In genomic region chr2:25315316-25315680, GRCh38 we compare ENCODE assay signal across 10 cellular contexts. TPM values are rescaled to one million over a fixed set of nuclear protein-coding genes. Genes with fewer than 3 reads are reported as not detected.
DNase-seq lines count a peak whose midpoint lies in the region; ATAC-seq and TF ChIP-seq lines count a peak whose summit lies in the region.
"Had no signal": no experiment of that assay in that cellular context is flagged by ENCODE, and none has a peak within 500 bp of the region (broad histone marks: within the 10 kb centered on the region; RNA-seq: fewer than 3 reads in every experiment).

No MANE protein-coding gene starts in this region.

- intact Hi-C loops in activated T-helper 1 cell treated with anti-CD3 and anti-CD28 coated beads, Interleukin-12 subunit alpha, Interleukin-12 subunit beta, Interleukin-2, Interleukin-4 antibody, amounts not matched to agents 30 ng/mL and 10 ng/mL and 1 ng/mL, durations not matched to agents 14 hours and 24 hours and 36 hours (cut with micrococcal nuclease) = no loop called here

- H3K4ac ChIP-seq in mesenchymal stem cell (ENCODE audit: low read depth in 1 of 2, low read length in 2 of 2) = peak overlapping the region in 1 of 2 experiments; percentile 17

- no peak overlapping the region for H2BK5ac ChIP-seq in mesenchymal stem cell (ENCODE audit: low read depth, low read length, poor library complexity, severe bottlenecking)

- H3K79me1 ChIP-seq in mesenchymal stem cell (replicated peaks; ENCODE audit: low read length, poor library complexity, severe bottlenecking) = peaks cover 26% of the 10 kb centered on the region

- H3K27me3 ChIP-seq in mesenchymal stem cell (ENCODE audit: control insufficient read depth in 1 of 2, insufficient read depth in 1 of 2, low read length in 2 of 2) = no peaks in the 10 kb centered on the region
- no peaks in the 10 kb centered on the region for H3K27me3 ChIP-seq in thoracic aorta (replicated peaks; ENCODE audit: insufficient read depth)

- no peak overlapping the region for H3K4me3 ChIP-seq in mesenchymal stem cell (ENCODE audit: insufficient read depth in 1 of 2, low read depth in 1 of 2, low read length in 2 of 2)
- H3K4me3 ChIP-seq in thoracic aorta = peak overlapping the region; percentile 20

- no peak overlapping the region for H3K23ac ChIP-seq in mesenchymal stem cell (ENCODE audit: low read length in 2 of 2)

- no peak overlapping the region for H2BK15ac ChIP-seq in mesenchymal stem cell (ENCODE audit: low read depth, poor library complexity, severe bottlenecking)

- H3K9me3 Mint-ChIP-seq in activated T-cell treated with anti-CD3 and anti-CD28 coated beads, Interleukin-2, amount 50 U/mL, for 24 hours = no peaks in the 10 kb centered on the region
- H3K9me3 Mint-ChIP-seq in activated T-helper 1 cell treated with anti-CD3 and anti-CD28 coated beads, Interleukin-12 subunit alpha, Interleukin-12 subunit beta, Interleukin-2, Interleukin-4 antibody, amounts not matched to agents 30 ng/mL and 10 ng/mL and 1 ng/mL, durations not matched to agents 14 hours and 24 hours and 36 hours = no peaks in the 10 kb centered on the region
- H3K9me3 Mint-ChIP-seq in stimulated activated memory B cell treated with anti-CD40 and anti-IgM and Interleukin-4, amounts not matched to agents 10 μg/mL and 1 μg/mL and 100 μg/mL, for 72 hours = no peaks in the 10 kb centered on the region

- ATAC-seq in thoracic aorta (ENCODE audit: insufficient number of reproducible peaks, low FRiP score, low read depth) (no peak), GM19328 (IDR thresholded peaks at IDR 0.05; ENCODE audit: unreplicated experiment) (no peak)
- no peak for ATAC-seq in stimulated activated memory B cell treated with anti-CD40 and anti-IgM and Interleukin-4, amounts not matched to agents 10 μg/mL and 1 μg/mL and 100 μg/mL, for 72 hours

- H3K4me1 Mint-ChIP-seq in activated T-cell treated with anti-CD3 and anti-CD28 coated beads, Interleukin-2, amount 50 U/mL, for 24 hours (ENCODE audit: low read depth) = peaks cover 79% of the 10 kb centered on the region
- peaks cover 59% of the 10 kb centered on the region for H3K4me1 Mint-ChIP-seq in activated T-helper 1 cell treated with anti-CD3 and anti-CD28 coated beads, Interleukin-12 subunit alpha, Interleukin-12 subunit beta, Interleukin-2, Interleukin-4 antibody, amounts not matched to agents 30 ng/mL and 10 ng/mL and 1 ng/mL, durations not matched to agents 14 hours and 24 hours and 36 hours (ENCODE audit: low read depth)
- H3K4me1 Mint-ChIP-seq in stimulated activated memory B cell treated with anti-CD40 and anti-IgM and Interleukin-4, amounts not matched to agents 10 μg/mL and 1 μg/mL and 100 μg/mL, for 72 hours = peaks cover 54% of the 10 kb centered on the region

- H3K27me3 Mint-ChIP-seq in activated T-cell treated with anti-CD3 and anti-CD28 coated beads, Interleukin-2, amount 50 U/mL, for 24 hours = no peaks in the 10 kb centered on the region
- no peaks in the 10 kb centered on the region for H3K27me3 Mint-ChIP-seq in activated T-helper 1 cell treated with anti-CD3 and anti-CD28 coated beads, Interleukin-12 subunit alpha, Interleukin-12 subunit beta, Interleukin-2, Interleukin-4 antibody, amounts not matched to agents 30 ng/mL and 10 ng/mL and 1 ng/mL, durations not matched to agents 14 hours and 24 hours and 36 hours (ENCODE audit: insufficient read depth)
- no peaks in the 10 kb centered on the region for H3K27me3 Mint-ChIP-seq in stimulated activated memory B cell treated with anti-CD40 and anti-IgM and Interleukin-4, amounts not matched to agents 10 μg/mL and 1 μg/mL and 100 μg/mL, for 72 hours

- peaks cover 57% of the 10 kb centered on the region for H3K36me3 Mint-ChIP-seq in activated T-cell treated with anti-CD3 and anti-CD28 coated beads, Interleukin-2, amount 50 U/mL, for 24 hours (ENCODE audit: low read depth)
- H3K36me3 Mint-ChIP-seq in activated T-helper 1 cell treated with anti-CD3 and anti-CD28 coated beads, Interleukin-12 subunit alpha, Interleukin-12 subunit beta, Interleukin-2, Interleukin-4 antibody, amounts not matched to agents 30 ng/mL and 10 ng/mL and 1 ng/mL, durations not matched to agents 14 hours and 24 hours and 36 hours (ENCODE audit: low read depth) = peaks cover 33% of the 10 kb centered on the region
- peaks cover 18% of the 10 kb centered on the region for H3K36me3 Mint-ChIP-seq in stimulated activated memory B cell treated with anti-CD40 and anti-IgM and Interleukin-4, amounts not matched to agents 10 μg/mL and 1 μg/mL and 100 μg/mL, for 72 hours

- H3K27ac Mint-ChIP-seq in activated T-cell treated with anti-CD3 and anti-CD28 coated beads, Interleukin-2, amount 50 U/mL, for 24 hours = peak overlapping the region; percentile 98
- H3K27ac Mint-ChIP-seq in activated T-helper 1 cell treated with anti-CD3 and anti-CD28 coated beads, Interleukin-12 subunit alpha, Interleukin-12 subunit beta, Interleukin-2, Interleukin-4 antibody, amounts not matched to agents 30 ng/mL and 10 ng/mL and 1 ng/mL, durations not matched to agents 14 hours and 24 hours and 36 hours = peak overlapping the region; percentile 67
- no peak overlapping the region for H3K27ac Mint-ChIP-seq in stimulated activated memory B cell treated with anti-CD40 and anti-IgM and Interleukin-4, amounts not matched to agents 10 μg/mL and 1 μg/mL and 100 μg/mL, for 72 hours

- H2AFZ ChIP-seq in mesenchymal stem cell (ENCODE audit: low read depth, low read length) = no peak overlapping the region
- H2AFZ ChIP-seq: parathyroid adenoma had no signal

- peaks cover 19% of the 10 kb centered on the region for H3K4me1 ChIP-seq in mesenchymal stem cell (ENCODE audit: control insufficient read depth, insufficient read depth, low read depth, low read length)
- H3K4me1 ChIP-seq in thoracic aorta (ENCODE audit: control insufficient read depth in 1 of 2, low read depth in 2 of 2) = peaks cover 36 to 49% of the 10 kb centered on the region in 2 donors

- peak overlapping the region; percentile 20 for H3K4me3 Mint-ChIP-seq in activated T-cell treated with anti-CD3 and anti-CD28 coated beads, Interleukin-2, amount 50 U/mL, for 24 hours
- H3K4me3 Mint-ChIP-seq in activated T-helper 1 cell treated with anti-CD3 and anti-CD28 coated beads, Interleukin-12 subunit alpha, Interleukin-12 subunit beta, Interleukin-2, Interleukin-4 antibody, amounts not matched to agents 30 ng/mL and 10 ng/mL and 1 ng/mL, durations not matched to agents 14 hours and 24 hours and 36 hours = peak overlapping the region; percentile 30
- H3K4me3 Mint-ChIP-seq in stimulated activated memory B cell treated with anti-CD40 and anti-IgM and Interleukin-4, amounts not matched to agents 10 μg/mL and 1 μg/mL and 100 μg/mL, for 72 hours = no peak overlapping the region

- H3K4me2 ChIP-seq in mesenchymal stem cell (ENCODE audit: low read length, poor library complexity, severe bottlenecking) = no peak overlapping the region

- peak overlapping the region; percentile 1 for H2BK120ac ChIP-seq in mesenchymal stem cell (ENCODE audit: low read depth, low read length)

- H3K36me3 ChIP-seq in mesenchymal stem cell (ENCODE audit: control insufficient read depth in 1 of 2, insufficient read depth in 2 of 2, low read depth in 1 of 2, low read length in 2 of 2) (peaks cover 13 to 41% of the 10 kb centered on the region in 2 experiments), thoracic aorta (peaks cover 4% of the 10 kb centered on the region)

- H4K8ac ChIP-seq in mesenchymal stem cell (ENCODE audit: low read length) = peak overlapping the region; percentile 8

- peak overlapping the region in 1 of 2 experiments; percentile 95 for H3K18ac ChIP-seq in mesenchymal stem cell (ENCODE audit: low read depth in 1 of 2, low read length in 2 of 2)

- TF ChIP-seq CTCF in thoracic aorta (IDR thresholded peaks at IDR 0.05) (no peak), GM20000 (IDR thresholded peaks at IDR 0.05; ENCODE audit: extremely low read depth, missing control alignments) (no peak)

- no peak overlapping the region for H2BK12ac ChIP-seq in mesenchymal stem cell (ENCODE audit: low read length in 2 of 2)

- 90% methylated on average over 11 of the region's 11 CpGs for WGBS in mesenchymal stem cell

- peak overlapping the region in 1 of 2 experiments; percentile 66 for H3K14ac ChIP-seq in mesenchymal stem cell (ENCODE audit: low read length in 2 of 2)

- H3K9me3 ChIP-seq in mesenchymal stem cell (ENCODE audit: control insufficient read depth, low read length) (no peaks in the 10 kb centered on the region), thoracic aorta (no peaks in the 10 kb centered on the region)

- no peak for DNase-seq in activated T-cell treated with anti-CD3 and anti-CD28 coated beads, Interleukin-2, amount 50 U/mL, for 24 hours
- no peak for DNase-seq in activated T-cell treated with anti-CD3 and anti-CD28 coated beads for 4 hours
- no peak for DNase-seq in activated T-helper 1 cell treated with anti-CD3 and anti-CD28 coated beads, Interleukin-12 subunit alpha, Interleukin-12 subunit beta, Interleukin-2, Interleukin-4 antibody, amounts not matched to agents 30 ng/mL and 10 ng/mL and 1 ng/mL, durations not matched to agents 14 hours and 24 hours and 36 hours (ENCODE audit: low spot score)
- DNase-seq in mesenchymal stem cell = no peak
- no peak for DNase-seq in thoracic aorta (ENCODE audit: low spot score)
- no peak for DNase-seq in GM20000 (ENCODE audit: low spot score)
- DNase-seq: NCI-H2081 treated with DMSO at 0.1 percent for 48 hours had no signal

- H2AK5ac ChIP-seq in mesenchymal stem cell (ENCODE audit: low read length, severe bottlenecking) = no peak overlapping the region

- H4K91ac ChIP-seq in mesenchymal stem cell (ENCODE audit: low read length) = peak overlapping the region; percentile 23

- no peak overlapping the region for H3K9ac ChIP-seq in mesenchymal stem cell (ENCODE audit: low read length)
- H3K9ac ChIP-seq: parathyroid adenoma had no signal

- no peak overlapping the region for H3K27ac ChIP-seq in mesenchymal stem cell (ENCODE audit: low read length, poor library complexity, severe bottlenecking)
- H3K27ac ChIP-seq in thoracic aorta = peak overlapping the region in 1 of 2 donors; percentile 40

RNA-seq across cellular contexts. Expression of gene DNMT3A, which starts 26.4 kb away (rescaled TPM):
- total RNA-seq in activated T-helper 1 cell treated with anti-CD3 and anti-CD28 coated beads, Interleukin-12 subunit alpha, Interleukin-12 subunit beta, Interleukin-2, Interleukin-4 antibody, amounts not matched to agents 30 ng/mL and 10 ng/mL and 1 ng/mL, durations not matched to agents 14 hours and 24 hours and 36 hours = 101 and 105 TPM in 2 replicates
- 10.8 TPM for polyA plus RNA-seq in mesenchymal stem cell (2013, experiment 1 of 2)
- polyA plus RNA-seq in mesenchymal stem cell (2013, experiment 2 of 2) = 10.1 TPM
- total RNA-seq in thoracic aorta = 10 to 100 TPM; 17.7 to 24.3 TPM
